In the genomic region with DNA sequence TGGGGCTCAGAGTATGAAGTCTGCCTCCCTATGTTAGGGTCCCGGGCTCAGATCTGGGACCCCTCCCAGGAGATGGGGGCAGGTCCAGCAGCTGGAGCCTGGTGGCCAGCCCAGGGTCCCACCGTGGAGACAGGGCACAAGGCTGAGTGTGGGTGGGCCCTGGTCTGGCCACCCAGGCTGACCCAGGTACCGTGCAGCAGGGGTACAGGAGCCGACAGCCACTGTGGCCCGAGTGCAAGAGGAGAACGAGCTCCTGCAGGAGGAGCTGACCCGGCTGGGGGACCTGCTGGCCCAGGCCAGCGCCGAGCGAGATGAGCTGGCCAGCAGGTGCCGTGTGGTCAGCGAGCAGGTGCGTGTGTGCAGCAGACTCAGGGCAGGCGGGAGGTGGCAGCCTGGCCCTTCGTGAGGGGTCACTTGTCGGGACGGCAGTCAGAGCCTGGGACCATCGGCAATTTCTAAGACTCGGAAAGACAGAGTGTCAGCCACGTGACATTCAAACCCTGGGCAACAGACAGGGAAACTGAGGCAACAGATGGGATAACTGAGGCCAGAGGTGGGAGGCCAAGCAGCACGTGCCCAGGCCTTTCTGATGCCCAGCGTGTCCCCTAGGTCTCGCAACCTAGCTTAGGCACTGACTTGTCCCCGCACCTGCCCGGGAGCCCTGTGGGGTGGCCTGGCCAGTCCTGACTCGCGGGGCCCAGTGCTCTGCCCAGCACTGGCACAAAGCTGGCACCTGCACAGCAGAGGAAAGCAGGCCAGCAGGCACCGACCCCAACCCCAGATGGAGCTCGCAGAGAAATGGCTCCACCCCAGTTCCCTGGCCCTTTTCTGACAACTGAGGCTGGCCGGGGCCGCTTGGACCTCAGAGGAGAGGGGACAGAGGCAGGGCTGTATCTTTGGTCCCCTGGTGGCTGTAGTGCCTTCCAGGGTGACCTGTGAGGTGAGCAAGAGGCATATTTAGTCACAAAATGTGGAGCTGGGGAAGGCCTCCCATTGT, we compare ENCODE assay signal across 11 cellular contexts. TPM values are rescaled to one million over a fixed set of nuclear protein-coding genes. Genes with fewer than 3 reads are reported as not detected.
A peak's percentile ranks its signal among the peaks of the same experiment; 100 is the strongest.
DNase-seq lines count a peak whose midpoint lies in the region; ATAC-seq and TF ChIP-seq lines count a peak whose summit lies in the region.
"Had no signal": no experiment of that assay in that cellular context is flagged by ENCODE, and none has a peak within 500 bp of the region (broad histone marks: within the 10 kb centered on the region; RNA-seq: fewer than 3 reads in every experiment).

No MANE protein-coding gene starts in this region.

- TF ChIP-seq POLR2A in body of pancreas (IDR thresholded peaks at IDR 0.05) (no peak), transverse colon (IDR thresholded peaks at IDR 0.05) (no peak)

- intact Hi-C loops in body of pancreas (cut with DNase I) = no loop called here
- intact Hi-C loops in lower lobe of right lung (cut with DNase I) = no loop called here
- intact Hi-C loops in transverse colon (cut with DNase I; ENCODE audit: low total_unique reads) = no loop called here

- H3K9me3 ChIP-seq in body of pancreas (no peaks in the 10 kb centered on the region), lower lobe of right lung (no peaks in the 10 kb centered on the region), transverse colon (no peaks in the 10 kb centered on the region)

- no peaks in the 10 kb centered on the region for H3K4me1 ChIP-seq in body of pancreas
- H3K4me1 ChIP-seq in lower lobe of right lung = peaks cover 26% of the 10 kb centered on the region
- H3K4me1 ChIP-seq in transverse colon = peaks cover 0 to 11% (median 5%) of the 10 kb centered on the region in 4 donors

- no peak for TF ChIP-seq EP300 in transverse colon (IDR thresholded peaks at IDR 0.05; ENCODE audit: low read depth)

- H3K27me3 ChIP-seq in body of pancreas (no peaks in the 10 kb centered on the region), lower lobe of right lung (ENCODE audit: low read depth) (peaks cover 13% of the 10 kb centered on the region), transverse colon (peaks cover 16% of the 10 kb centered on the region)

- H3K36me3 ChIP-seq in body of pancreas (replicated peaks in 1 of 2; ENCODE audit: insufficient read depth in 1 of 2, low read depth in 2 of 2) = no peaks in the 10 kb centered on the region
- no peaks in the 10 kb centered on the region for H3K36me3 ChIP-seq in lower lobe of right lung
- no peaks in the 10 kb centered on the region for H3K36me3 ChIP-seq in transverse colon

- ATAC-seq in body of pancreas (no peak), lower lobe of right lung (no peak)

- peak; percentile 12 for DNase-seq in activated T-cell treated with anti-CD3 and anti-CD28 coated beads, Interleukin-2, amount 50 U/mL, for 1 hour
- no peak for DNase-seq in activated T-cell treated with anti-CD3 and anti-CD28 coated beads for 4 hours
- DNase-seq in body of pancreas = peak; percentile 1 to 10 (median 4)
- peak; percentile 44 for DNase-seq in lower lobe of right lung
- DNase-seq in transverse colon = peak; percentile 7
- DNase-seq in ACHN = no peak
- DNase-seq in UCSD-AML1 (lab: John Stamatoyannopoulos, UW; ENCODE audit: unreplicated experiment) = no peak
- DNase-seq in midbrain (lab: John Stamatoyannopoulos, UW) = no peak
- DNase-seq: NCI-H1048; stimulated activated CD4-positive, alpha-beta T cell treated with anti-CD3 and anti-CD28 coated beads, Interleukin-12 subunit alpha, Interleukin-12 subunit beta, amount 100 ng/mL, for 4 hours; stimulated activated naive CD4-positive, alpha-beta T cell had no signal

- H3K27ac ChIP-seq in body of pancreas (no peak overlapping the region), lower lobe of right lung (no peak overlapping the region), transverse colon (peak overlapping the region in 1 of 4 donors; percentile 48)

- in situ Hi-C loops in transverse colon (cut with MboI; ENCODE audit: low pct_ligation_motif_present in 1 of 4, low pct_unique_long_range_greater_than_20kb in 1 of 4, low sequenced_read_pairs in 3 of 4) (no loop called here), ACHN (cut with HindIII; ENCODE audit: low pct_ligation_motif_present, low pct_unique_long_range_greater_than_20kb, low sequenced_read_pairs) (no loop called here)

- TF ChIP-seq CTCF in body of pancreas (IDR thresholded peaks at IDR 0.05) (no peak), lower lobe of right lung (IDR thresholded peaks at IDR 0.05) (no peak), transverse colon (IDR thresholded peaks at IDR 0.05) (no peak)

- 86 to 87% methylated on average over 13 to 26 of the region's 31 CpGs for WGBS in body of pancreas, 2 donors
- WGBS in transverse colon (ENCODE audit: low coverage in 1 of 2), 2 donors = 87% methylated on average over 26 of the region's 31 CpGs; no CpG with 5 or more reads in 1 of the 2 donors

- H3K4me3 ChIP-seq in body of pancreas (no peak overlapping the region), lower lobe of right lung (no peak overlapping the region), transverse colon (no peak overlapping the region)

RNA-seq across cellular contexts. Expression of a gene that starts 13.9 kb away (rescaled TPM):
- under 1 TPM in 1 of 2 donors, not detected in 1; under 0.01 TPM for total RNA-seq in body of pancreas
- total RNA-seq in lower lobe of right lung = 3.4 TPM
- total RNA-seq in transverse colon = not detected

RNA-seq across cellular contexts. Expression of a gene that starts 24.1 kb away (rescaled TPM):
- total RNA-seq in body of pancreas = under 1 TPM in 1 of 2 donors, not detected in 1; 0.26 TPM
- total RNA-seq in lower lobe of right lung = 17.0 TPM
- total RNA-seq in transverse colon = 10 to 100 TPM in 1 of 4 donors, 1 to 10 TPM in 2, not detected in 1; 4.9 to 11.6 (median 9.8) TPM

RNA-seq across cellular contexts. Expression of a gene that starts 51.5 kb away (rescaled TPM):
- total RNA-seq in body of pancreas = 1 to 10 TPM in 1 of 2 donors, not detected in 1; 1.6 TPM
- not detected for total RNA-seq in lower lobe of right lung
- 1 to 10 TPM in 1 of 4 donors, under 1 TPM in 2, not detected in 1; 0.32 to 2.2 (median 0.82) TPM for total RNA-seq in transverse colon

Comparison
In these comparisons a context has a peak if more than half of its experiments do, and no peak if none do; other contexts are left out.
1. DNase-seq: peak in activated T-cell treated with anti-CD3 and anti-CD28 coated beads, Interleukin-2, amount 50 U/mL, for 1 hour (single experiment), body of pancreas (4 of 4), lower lobe of right lung (single experiment) and transverse colon (single experiment); none in activated T-cell treated with anti-CD3 and anti-CD28 coated beads for 4 hours (single experiment), ACHN (single experiment), UCSD-AML1 (single experiment) and midbrain (single experiment).